ENCODE assay signal across 1 cellular context in genomic region chr2:128458438-128458837, GRCh38.
TF ChIP-seq lines count a peak whose summit lies in the region.

No MANE protein-coding gene starts in this region.

TF ChIP-seq in IMR-90, 13 proteins besides CTCF, POLR2A, EP300 and RAD21 (continued from another document):
- TF ChIP-seq CEBPB (IDR thresholded peaks at IDR 0.05; ENCODE audit: low read depth, low read length) (no peak), RCOR1 (IDR thresholded peaks at IDR 0.05; ENCODE audit: insufficient replicate concordance, low read length) (no peak), USF2 (IDR thresholded peaks at IDR 0.05; ENCODE audit: low read depth, low read length) (no peak), FOS (IDR thresholded peaks at IDR 0.05; ENCODE audit: low read depth, low read length) (no peak), MAZ (IDR thresholded peaks at IDR 0.05; ENCODE audit: borderline replicate concordance, low read depth, low read length) (no peak)
TF ChIP-seq in IMR-90: peak in this region for 0.
